Comparison of ENCODE assay signal across 8 cellular contexts in genomic region chr2:171522804-171523338, GRCh38. TPM values are rescaled to one million over a fixed set of nuclear protein-coding genes. Genes with fewer than 3 reads are reported as not detected.
DNase-seq lines count a peak whose midpoint lies in the region; ATAC-seq and TF ChIP-seq lines count a peak whose summit lies in the region.

No MANE protein-coding gene starts in this region.

- peaks cover 50% of the 10 kb centered on the region for H3K27me3 Mint-ChIP-seq in activated T-cell treated with anti-CD3 and anti-CD28 coated beads, Interleukin-2, amount 50 U/mL, for 72 hours (ENCODE audit: low read depth)
- H3K27me3 Mint-ChIP-seq in glutamatergic neuron (ENCODE audit: unreplicated experiment) = peaks cover 11% of the 10 kb centered on the region

- peak overlapping the region; percentile 86 to 89 for H3K4me3 Mint-ChIP-seq in activated T-cell treated with anti-CD3 and anti-CD28 coated beads, Interleukin-2, amount 50 U/mL, for 72 hours
- peak overlapping the region; percentile 90 for H3K4me3 Mint-ChIP-seq in glutamatergic neuron (ENCODE audit: unreplicated experiment)

- peak; percentile 13 for ATAC-seq in GM18873 (IDR thresholded peaks at IDR 0.05; ENCODE audit: low FRiP score, unreplicated experiment)
- ATAC-seq in HG03342 (IDR thresholded peaks at IDR 0.05; ENCODE audit: unreplicated experiment) = peak; percentile 29
- ATAC-seq in activated T-cell treated with anti-CD3 and anti-CD28 coated beads, Interleukin-2, amount 50 U/mL, for 72 hours (replicated peaks in 1 of 2) = peak; percentile 72 to 73

- H3K9me3 Mint-ChIP-seq in activated T-cell treated with anti-CD3 and anti-CD28 coated beads, Interleukin-2, amount 50 U/mL, for 72 hours = no peaks in the 10 kb centered on the region
- peaks cover 4% of the 10 kb centered on the region for H3K9me3 Mint-ChIP-seq in glutamatergic neuron (ENCODE audit: unreplicated experiment)

- no peaks in the 10 kb centered on the region for H3K27me3 ChIP-seq in neutrophil

- peak overlapping the region; percentile 67 to 87 for H3K4me3 ChIP-seq in neutrophil (ENCODE audit: low read depth in 1 of 2, low read length in 1 of 2)

- peaks cover 0 to 1% of the 10 kb centered on the region in 2 donors for H3K36me3 Mint-ChIP-seq in activated T-cell treated with anti-CD3 and anti-CD28 coated beads, Interleukin-2, amount 50 U/mL, for 72 hours (ENCODE audit: insufficient read depth in 2 of 2)
- H3K36me3 Mint-ChIP-seq in glutamatergic neuron (ENCODE audit: unreplicated experiment) = no peaks in the 10 kb centered on the region

- TF ChIP-seq CTCF in glutamatergic neuron (IDR thresholded peaks at IDR 0.05; ENCODE audit: partially characterized antibody, unreplicated experiment) (no peak), neutrophil (IDR thresholded peaks at IDR 0.05) (no peak)

- peak overlapping the region; percentile 87 for H3K27ac ChIP-seq in neutrophil

- H3K36me3 ChIP-seq in neutrophil = no peaks in the 10 kb centered on the region

- H3K4me1 ChIP-seq in neutrophil (ENCODE audit: control insufficient read depth in 1 of 2, insufficient read depth in 1 of 2, low read depth in 1 of 2, low read length in 1 of 2) = peaks cover 16 to 19% of the 10 kb centered on the region in 2 experiments

- H3K9me3 ChIP-seq in neutrophil = no peaks in the 10 kb centered on the region

- H3K27ac Mint-ChIP-seq in activated T-cell treated with anti-CD3 and anti-CD28 coated beads, Interleukin-2, amount 50 U/mL, for 72 hours = no peak overlapping the region
- no peak overlapping the region for H3K27ac Mint-ChIP-seq in glutamatergic neuron (ENCODE audit: unreplicated experiment)

- peaks cover 10% of the 10 kb centered on the region for H3K4me1 Mint-ChIP-seq in activated T-cell treated with anti-CD3 and anti-CD28 coated beads, Interleukin-2, amount 50 U/mL, for 72 hours (ENCODE audit: low read depth)
- no peaks in the 10 kb centered on the region for H3K4me1 Mint-ChIP-seq in glutamatergic neuron (ENCODE audit: low read depth, unreplicated experiment)

- DNase-seq in AG20443 (ENCODE audit: low spot score) (peak; percentile 49), glutamatergic neuron (peak; percentile 58), foreskin melanocyte (no peak)
- peak; percentile 39 to 41 for DNase-seq in activated T-cell treated with anti-CD3 and anti-CD28 coated beads, Interleukin-2, amount 50 U/mL, for 72 hours
- no peak for DNase-seq in stimulated activated naive CD4-positive, alpha-beta T cell treated with Interleukin-2 at 50 U/mL for 16 hours (lab: John Stamatoyannopoulos, UW)

RNA-seq across cellular contexts. Expression of gene CYBRD1, which starts 0.6 kb away (rescaled TPM):
- 1 to 10 TPM; 1.1 to 3.2 TPM for total RNA-seq in activated T-cell treated with anti-CD3 and anti-CD28 coated beads, Interleukin-2, amount 50 U/mL, for 72 hours
- total RNA-seq in glutamatergic neuron (ENCODE audit: unreplicated experiment) = 0.54 TPM

Comparison
In these comparisons a context has a peak if more than half of its experiments do, and no peak if none do; other contexts are left out.
1. DNase-seq: peak in AG20443 (single experiment), activated T-cell treated with anti-CD3 and anti-CD28 coated beads, Interleukin-2, amount 50 U/mL, for 72 hours (2 of 2) and glutamatergic neuron (single experiment); none in stimulated activated naive CD4-positive, alpha-beta T cell treated with Interleukin-2 at 50 U/mL for 16 hours (single experiment) and foreskin melanocyte (single experiment).
2. ATAC-seq: peak in every context shown above with its lines; median percentile 72 in activated T-cell treated with anti-CD3 and anti-CD28 coated beads, Interleukin-2, amount 50 U/mL, for 72 hours; 29 in HG03342; 13 in GM18873.